ENCODE assay signal across 8 cellular contexts in genomic region chr7:129343099-129343700, GRCh38.
DNase-seq lines count a peak whose midpoint lies in the region; ATAC-seq, FAIRE-seq and TF ChIP-seq lines count a peak whose summit lies in the region.

No MANE protein-coding gene starts in this region.

- H4K91ac ChIP-seq in H1 (replicated peaks; ENCODE audit: insufficient read length, low read length): no peak overlapping the region

- TF ChIP-seq POLR2A in H1 (IDR thresholded peaks at IDR 0.05; ENCODE audit: control extremely low read depth in 1 of 2, low read depth in 2 of 2, low read length in 2 of 2): no peak

- H3K79me2 ChIP-seq in PC-9 (ENCODE audit: low read depth) (no peaks in the 10 kb centered on the region), H1 (ENCODE audit: control insufficient read depth in 1 of 2, insufficient read depth in 2 of 2, low read length in 2 of 2) (no peaks in the 10 kb centered on the region)

- no peak overlapping the region for H2BK20ac ChIP-seq in H1 (ENCODE audit: low read length)

- H3F3A ChIP-seq in PC-9 (ENCODE audit: insufficient read depth, low read depth): 0 out of 2 replicates have a peak, but pooled peaks cover 7% of the 10 kb centered on the region

- H3K4me3 Mint-ChIP-seq in activated T-helper 1 cell treated with anti-CD3 and anti-CD28 coated beads, Interleukin-12 subunit alpha, Interleukin-12 subunit beta, Interleukin-2, Interleukin-4 antibody, amounts not matched to agents 30 ng/mL and 10 ng/mL and 1 ng/mL, durations not matched to agents 14 hours and 24 hours and 36 hours: no peak overlapping the region

- TF ChIP-seq CTCF in HL-60 (IDR thresholded peaks at IDR 0.05; ENCODE audit: insufficient read depth, low read length) (peak; percentile 46), PC-9 (conservative IDR thresholded peaks at IDR 0.05) (peak; percentile 85), H1 (IDR thresholded peaks at IDR 0.05; ENCODE audit: control extremely low read depth in 1 of 3, insufficient read depth in 1 of 3, low read depth in 1 of 3, low read length in 3 of 3) (peak in 1 of 3 experiments; percentile 53; a peak in 2 of 4 replicates)

- no peaks in the 10 kb centered on the region for H3K9me3 Mint-ChIP-seq in activated T-helper 1 cell treated with anti-CD3 and anti-CD28 coated beads, Interleukin-12 subunit alpha, Interleukin-12 subunit beta, Interleukin-2, Interleukin-4 antibody, amounts not matched to agents 30 ng/mL and 10 ng/mL and 1 ng/mL, durations not matched to agents 14 hours and 24 hours and 36 hours

- H3K27me3 ChIP-seq in HL-60 (ENCODE audit: insufficient read depth, poor library complexity, severe bottlenecking) (no peaks in the 10 kb centered on the region), PC-9 (ENCODE audit: insufficient read depth, low read depth) (no peaks in the 10 kb centered on the region), H1 (replicated peaks in 1 of 4; ENCODE audit: control insufficient read depth in 3 of 4, extremely low read depth in 1 of 4, insufficient read depth in 3 of 4, low read length in 3 of 4) (no peaks in the 10 kb centered on the region)

- H3K27ac ChIP-seq in HL-60 (replicated peaks) (no peak overlapping the region), PC-9 (no peak overlapping the region), H1 (ENCODE audit: low read depth, low read length) (no peak overlapping the region)

- H3K27ac Mint-ChIP-seq in activated T-helper 1 cell treated with anti-CD3 and anti-CD28 coated beads, Interleukin-12 subunit alpha, Interleukin-12 subunit beta, Interleukin-2, Interleukin-4 antibody, amounts not matched to agents 30 ng/mL and 10 ng/mL and 1 ng/mL, durations not matched to agents 14 hours and 24 hours and 36 hours: no peak overlapping the region

- H3K4me1 Mint-ChIP-seq in activated T-helper 1 cell treated with anti-CD3 and anti-CD28 coated beads, Interleukin-12 subunit alpha, Interleukin-12 subunit beta, Interleukin-2, Interleukin-4 antibody, amounts not matched to agents 30 ng/mL and 10 ng/mL and 1 ng/mL, durations not matched to agents 14 hours and 24 hours and 36 hours (ENCODE audit: low read depth): peaks cover 42% of the 10 kb centered on the region

- no peaks in the 10 kb centered on the region for H3K9me2 ChIP-seq in PC-9 (ENCODE audit: insufficient read depth)

- no peak overlapping the region for H4K8ac ChIP-seq in H1 (ENCODE audit: extremely low read depth, insufficient read depth, low read length)

- H3K23me2 ChIP-seq in H1 (ENCODE audit: low read depth, low read length): no peaks in the 10 kb centered on the region

- H3K4me3 ChIP-seq in HL-60 (replicated peaks; ENCODE audit: insufficient read depth, low read length) (no peak overlapping the region), PC-9 (no peak overlapping the region), H1 (ENCODE audit: extremely low read depth in 1 of 4, insufficient read depth in 2 of 4, low read depth in 3 of 4, low read length in 4 of 4) (no peak overlapping the region)

- no peak overlapping the region for H2AFZ ChIP-seq in PC-9
- no peak overlapping the region for H2AFZ ChIP-seq in H1 (ENCODE audit: low read length)

- H2BK12ac ChIP-seq in H1 (ENCODE audit: low read depth, low read length): no peak overlapping the region

- no peak overlapping the region for H3K4ac ChIP-seq in H1 (replicated peaks; ENCODE audit: insufficient read length, low read depth, low read length)

- no peak overlapping the region for H2BK120ac ChIP-seq in H1 (replicated peaks; ENCODE audit: low read depth, low read length)

- H3K4me1 ChIP-seq in PC-9 (replicated peaks; ENCODE audit: insufficient read depth) (peaks cover 8% of the 10 kb centered on the region), H1 (replicated peaks in 1 of 4; ENCODE audit: control insufficient read depth in 3 of 4, insufficient read depth in 4 of 4, low read length in 3 of 4) (peaks cover 0 to 12% (median 2%) of the 10 kb centered on the region in 4 experiments; a peak in 2 of 7 replicates)

- H3K9me3 ChIP-seq in PC-9 (ENCODE audit: insufficient read depth, low read depth) (no peaks in the 10 kb centered on the region), H1 (ENCODE audit: insufficient read depth in 2 of 2, low read depth in 1 of 2, low read length in 1 of 2) (no peaks in the 10 kb centered on the region)

- no peak overlapping the region for H2BK15ac ChIP-seq in H1 (ENCODE audit: low read length)

- H3K23ac ChIP-seq in H1 (ENCODE audit: insufficient read length): no peak overlapping the region

- H4K20me1 ChIP-seq in PC-9 (ENCODE audit: insufficient read depth): no peaks in the 10 kb centered on the region
- H4K20me1 ChIP-seq in H1 (replicated peaks in 1 of 2; ENCODE audit: control insufficient read depth in 1 of 2, insufficient read depth in 2 of 2, low read length in 2 of 2): no peaks in the 10 kb centered on the region

- H2AK5ac ChIP-seq in H1 (ENCODE audit: low read depth, low read length): no peak overlapping the region

- peak; percentile 32 for FAIRE-seq in H1 (lab: Jason Lieb, UNC)

- no peak for ATAC-seq in GM19023 (IDR thresholded peaks at IDR 0.05; ENCODE audit: unreplicated experiment)

- no peak overlapping the region for H3K14ac ChIP-seq in H1 (ENCODE audit: insufficient read length)

- H4K5ac ChIP-seq in H1 (ENCODE audit: insufficient read length, low read depth, low read length): no peak overlapping the region

- H3K4me2 ChIP-seq in PC-9 (no peak overlapping the region), H1 (ENCODE audit: insufficient read depth in 1 of 2, low read depth in 2 of 2, low read length in 2 of 2) (no peak overlapping the region)

- CTCF ChIA-PET in PC-9 (lab: Charles Lee): interaction anchor here (0.5 to 1.5 kb wide), 17 partner anchors 9 to 668 kb away, joined by 3 to 14 read pairs (median 4); partner anchors contain the start of genes NRF1 and STRIP2
- CTCF ChIA-PET in H1 (lab: Charles Lee; ENCODE audit: partially characterized antibody): interaction anchor here (0.5 to 3.6 kb wide), 28 partner anchors 9 to 1896 kb away, joined by 3 to 23 read pairs (median 4); partner anchors contain the start of gene STRIP2

- WGBS in H1 (ENCODE audit: extremely low coverage in 1 of 2, insufficient coverage in 1 of 2, insufficient read length in 1 of 2, insufficient replicate concordance in 2 of 2, low coverage in 1 of 2, low lambda C conversion rate in 2 of 2, missing lambda C conversion rate in 1 of 2), 2 experiments: 65% methylated on average over 3 of the region's 3 CpGs; no CpG with 5 or more reads in 1 of the 2 experiments

- POLR2A ChIA-PET in PC-9 (lab: Charles Lee; ENCODE audit: unreplicated experiment): interaction anchor here (0.6 to 0.7 kb wide), 3 partner anchors 280 to 509 kb away, joined by 4 to 9 read pairs (median 4); no protein-coding TSS in a partner anchor
- POLR2A ChIA-PET in H1 (lab: Charles Lee; ENCODE audit: partially characterized antibody): no interaction called here

- DNase-seq in DMS53 treated with DMSO at 0.1 percent for 48 hours (lab: John Stamatoyannopoulos, UW; ENCODE audit: unreplicated experiment): peak; percentile 62
- peak in 1 of 2 experiments; percentile 23 for DNase-seq in HL-60 (ENCODE audit: low read depth in 1 of 2, low spot score in 1 of 2)
- DNase-seq in PC-9: peak; percentile 9 to 52
- no peak for DNase-seq in H1 (ENCODE audit: low read depth in 1 of 2, low spot score in 2 of 2)
- peak; percentile 13 for DNase-seq in mucosa of gallbladder (ENCODE audit: low spot score)
- DNase-seq in activated T-helper 1 cell treated with anti-CD3 and anti-CD28 coated beads, Interleukin-12 subunit alpha, Interleukin-12 subunit beta, Interleukin-2, Interleukin-4 antibody, amounts not matched to agents 30 ng/mL and 10 ng/mL and 1 ng/mL, durations not matched to agents 14 hours and 24 hours and 36 hours (ENCODE audit: low spot score): no peak
- no peak for DNase-seq in stimulated activated naive CD4-positive, alpha-beta T cell treated with Interleukin-2 at 50 U/mL for 16 hours (lab: John Stamatoyannopoulos, UW)

- no peaks in the 10 kb centered on the region for H3K27me3 Mint-ChIP-seq in activated T-helper 1 cell treated with anti-CD3 and anti-CD28 coated beads, Interleukin-12 subunit alpha, Interleukin-12 subunit beta, Interleukin-2, Interleukin-4 antibody, amounts not matched to agents 30 ng/mL and 10 ng/mL and 1 ng/mL, durations not matched to agents 14 hours and 24 hours and 36 hours (ENCODE audit: insufficient read depth)

- H3K56ac ChIP-seq in H1 (replicated peaks; ENCODE audit: insufficient read length, low read depth, low read length): no peak overlapping the region

- H3K18ac ChIP-seq in H1 (ENCODE audit: extremely low read depth, low read length): no peak overlapping the region

- H2BK5ac ChIP-seq in H1 (ENCODE audit: low read depth, low read length): no peak overlapping the region

- no peaks in the 10 kb centered on the region for H3K79me1 ChIP-seq in H1 (ENCODE audit: low read depth, low read length)

- no peaks in the 10 kb centered on the region for H3K36me3 ChIP-seq in PC-9 (ENCODE audit: low read depth)
- no peaks in the 10 kb centered on the region for H3K36me3 ChIP-seq in H1 (ENCODE audit: control insufficient read depth in 2 of 4, insufficient read depth in 4 of 4, low read length in 3 of 4)

- no peak for TF ChIP-seq EP300 in H1 (IDR thresholded peaks at IDR 0.05; ENCODE audit: borderline replicate concordance in 1 of 2, low read depth in 2 of 2, low read length in 2 of 2)

- no peak overlapping the region for H3K9ac ChIP-seq in H1 (replicated peaks in 1 of 4; ENCODE audit: extremely low read depth in 1 of 4, low read depth in 3 of 4, low read length in 3 of 4)

- intact Hi-C loops in PC-9 (cut with micrococcal nuclease; ENCODE audit: unreplicated experiment): loop anchor here (1.0 to 5.0 kb wide), 4 partner anchors 24 to 292 kb away; no protein-coding TSS in a partner anchor
- intact Hi-C loops in activated T-helper 1 cell treated with anti-CD3 and anti-CD28 coated beads, Interleukin-12 subunit alpha, Interleukin-12 subunit beta, Interleukin-2, Interleukin-4 antibody, amounts not matched to agents 30 ng/mL and 10 ng/mL and 1 ng/mL, durations not matched to agents 14 hours and 24 hours and 36 hours (cut with micrococcal nuclease): loop anchor here (1.0 to 10.0 kb wide), 6 partner anchors 34 to 612 kb away; partner anchors contain the start of gene UBE2H

- H3K36me3 Mint-ChIP-seq in activated T-helper 1 cell treated with anti-CD3 and anti-CD28 coated beads, Interleukin-12 subunit alpha, Interleukin-12 subunit beta, Interleukin-2, Interleukin-4 antibody, amounts not matched to agents 30 ng/mL and 10 ng/mL and 1 ng/mL, durations not matched to agents 14 hours and 24 hours and 36 hours (ENCODE audit: low read depth): peaks cover 2% of the 10 kb centered on the region

- peak; percentile 37 to 51 for TF ChIP-seq RAD21 in H1 (IDR thresholded peaks at IDR 0.05 in 1 of 2, conservative IDR thresholded peaks at IDR 0.05 in 1 of 2; ENCODE audit: low read depth in 2 of 2, low read length in 2 of 2)

- BruUV-seq in PC-9 (replicated peaks; lab: Mats Ljungman, UMichigan): no TSS peak

TF ChIP-seq in H1, 55 proteins besides CTCF, POLR2A, EP300 and RAD21:
- TF ChIP-seq SIRT6 (IDR thresholded peaks at IDR 0.05; ENCODE audit: low read length) (no peak), RNF2 (IDR thresholded peaks at IDR 0.05; ENCODE audit: borderline replicate concordance, low read depth, low read length, missing control alignments, poor library complexity, severe bottlenecking) (no peak), YY1 (IDR thresholded peaks at IDR 0.05; ENCODE audit: low read depth, low read length) (no peak), TAF1 (IDR thresholded peaks at IDR 0.05; ENCODE audit: low read depth, low read length) (no peak)

Comparison
In these comparisons a context has a peak if more than half of its experiments do, and no peak if none do; other contexts are left out.
1. DNase-seq: peak in DMS53 treated with DMSO at 0.1 percent for 48 hours (single experiment), PC-9 (2 of 2) and mucosa of gallbladder (single experiment); none in H1 (0 of 2), activated T-helper 1 cell treated with anti-CD3 and anti-CD28 coated beads, Interleukin-12 subunit alpha, Interleukin-12 subunit beta, Interleukin-2, Interleukin-4 antibody, amounts not matched to agents 30 ng/mL and 10 ng/mL and 1 ng/mL, durations not matched to agents 14 hours and 24 hours and 36 hours (single experiment) and stimulated activated naive CD4-positive, alpha-beta T cell treated with Interleukin-2 at 50 U/mL for 16 hours (single experiment).